23 cellular contexts compared by ENCODE assay signal in the genomic region with DNA sequence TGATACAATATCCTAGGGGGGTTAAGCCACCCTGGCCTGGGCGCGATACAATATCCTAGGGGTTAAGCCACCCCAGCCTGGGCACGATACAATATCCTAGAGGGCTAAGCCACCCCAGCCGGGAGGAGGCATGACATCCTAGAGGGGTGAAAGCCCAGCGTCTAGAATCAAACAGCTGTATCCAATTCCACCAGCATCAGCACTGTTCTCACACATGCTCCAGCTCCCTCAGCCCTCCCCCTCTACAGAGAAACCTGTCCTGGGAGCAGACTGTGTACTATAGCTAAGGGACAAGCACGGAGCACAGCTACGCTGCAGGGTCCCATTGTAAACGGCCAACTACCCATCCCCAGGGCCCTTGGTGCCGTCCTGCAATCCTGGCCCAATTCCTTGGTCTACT. TPM values are rescaled to one million over a fixed set of nuclear protein-coding genes. Genes with fewer than 3 reads are reported as not detected.
"Had no signal": no experiment of that assay in that cellular context is flagged by ENCODE, and none has a peak within 500 bp of the region (broad histone marks: within the 10 kb centered on the region; RNA-seq: fewer than 3 reads in every experiment).

No MANE protein-coding gene starts in this region.

- ATAC-seq: effector memory CD8-positive, alpha-beta T cell; left cardiac atrium; sciatic nerve had no signal

- H3K27me3 ChIP-seq: adrenal gland, ascending aorta, dorsolateral prefrontal cortex, esophagus muscularis mucosa, testis, upper lobe of left lung had no signal

- H3K27me3 Mint-ChIP-seq: activated naive CD8-positive, alpha-beta T cell; central memory CD8-positive, alpha-beta T cell; effector memory CD8-positive, alpha-beta T cell had no signal

- H3K9me3 Mint-ChIP-seq: activated T-helper 2 cell treated with anti-CD3 and anti-CD28 coated beads, Interferon-gamma antibody, Interleukin-2, Interleukin-4, amounts not matched to agents 10 μg/mL and 5 μg/mL and 100 μg/mL, durations not matched to agents 14 hours and 24 hours and 36 hours; central memory CD8-positive, alpha-beta T cell; effector memory CD8-positive, alpha-beta T cell; nephron had no signal

- H3K4me1 ChIP-seq: adrenal gland, ascending aorta, esophagus muscularis mucosa, testis had no signal

- H3K36me3 ChIP-seq: adrenal gland, upper lobe of left lung had no signal

- H3K4me3 Mint-ChIP-seq: activated naive CD8-positive, alpha-beta T cell; central memory CD8-positive, alpha-beta T cell; effector memory CD8-positive, alpha-beta T cell; nephron had no signal

- H3K9me3 ChIP-seq: adrenal gland, ascending aorta, esophagus muscularis mucosa, testis, upper lobe of left lung had no signal

- H3K27ac ChIP-seq: adrenal gland, ascending aorta, dorsolateral prefrontal cortex, esophagus muscularis mucosa, testis, upper lobe of left lung had no signal

- DNase-seq: activated CD4-positive, alpha-beta T cell treated with anti-CD3 and anti-CD28 coated beads for 1 hour; activated naive CD4-positive, alpha-beta T cell; activated T-cell treated with anti-CD3 and anti-CD28 coated beads, Interleukin-2, amount 50 U/mL, for 1 hour; adrenal gland; dorsolateral prefrontal cortex; effector memory CD8-positive, alpha-beta T cell; head of caudate nucleus; left cardiac atrium; mesenchymal stem cell; nucleus accumbens; small intestine; stimulated activated CD4-positive, alpha-beta T cell treated with anti-CD3 and anti-CD28 coated beads, Interleukin-15, amount 100 ng/mL, for 24 hours; stimulated activated naive CD4-positive, alpha-beta T cell; T-helper 9 cell; testis; upper lobe of left lung had no signal

- H3K4me3 ChIP-seq: adrenal gland, ascending aorta, dorsolateral prefrontal cortex, esophagus muscularis mucosa, testis, upper lobe of left lung had no signal

- H3K27ac Mint-ChIP-seq: activated naive CD8-positive, alpha-beta T cell; activated T-helper 2 cell treated with anti-CD3 and anti-CD28 coated beads, Interferon-gamma antibody, Interleukin-2, Interleukin-4, amounts not matched to agents 10 μg/mL and 5 μg/mL and 100 μg/mL, durations not matched to agents 14 hours and 24 hours and 36 hours; effector memory CD8-positive, alpha-beta T cell had no signal

RNA-seq across cellular contexts. Expression of a gene that starts 6.2 kb away (rescaled TPM):
- total RNA-seq: ascending aorta had no signal
